23 cellular contexts compared by ENCODE assay signal in the genomic region with DNA sequence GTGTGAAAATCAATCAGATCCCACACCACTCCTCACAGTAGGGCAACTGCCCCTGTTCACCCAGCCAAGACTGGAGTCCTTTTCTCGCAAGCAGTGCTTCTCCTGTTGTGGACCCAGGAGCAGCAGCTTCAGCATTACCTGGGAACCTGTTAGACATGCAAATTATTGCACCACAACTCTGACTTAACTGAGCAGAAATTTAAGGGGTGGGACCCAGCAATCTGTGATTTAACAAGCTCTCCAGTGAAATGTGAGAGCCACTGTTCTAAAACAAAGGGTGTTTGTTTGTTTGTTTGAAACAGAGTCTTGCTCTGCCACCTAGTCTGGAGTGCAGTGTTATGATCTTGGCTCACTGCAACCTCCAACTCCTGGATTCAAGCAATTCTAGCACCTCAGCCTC.
DNase-seq lines count a peak whose midpoint lies in the region; ATAC-seq and TF ChIP-seq lines count a peak whose summit lies in the region.
"Had no signal": no experiment of that assay in that cellular context is flagged by ENCODE, and none has a peak within 500 bp of the region (broad histone marks: within the 10 kb centered on the region; RNA-seq: fewer than 3 reads in every experiment).

No MANE protein-coding gene starts in this region.

- H3K9me3 ChIP-seq in RWPE2 (ENCODE audit: severe bottlenecking) (no peaks in the 10 kb centered on the region), mucosa of descending colon (no peaks in the 10 kb centered on the region)
- H3K9me3 ChIP-seq: esophagus squamous epithelium, neutrophil had no signal

- CTCF ChIA-PET in Calu3 (lab: Charles Lee): interaction anchor here (0.7 to 1.1 kb wide), 2 partner anchors 10 to 29 kb away, joined by 3 read pairs; no protein-coding TSS in a partner anchor

- BruUV-seq in Calu3 (replicated peaks; lab: Mats Ljungman, UMichigan): no TSS peak

- peak overlapping the region; percentile 76 for H3K27ac Mint-ChIP-seq in Calu3 (ENCODE audit: unreplicated experiment)
- H3K27ac Mint-ChIP-seq: activated B cell treated with CpG ODN at 0.5 μM for 24 hours; activated CD4-positive, alpha-beta memory T cell treated with anti-CD3 and anti-CD28 coated beads, Interleukin-2, amount 10 ng/mL, durations not matched to agents 7 days and 5 days had no signal

- no peak overlapping the region for H3K4me3 ChIP-seq in RWPE2 (ENCODE audit: severe bottlenecking)
- H3K4me3 ChIP-seq in epithelial cell of esophagus (ENCODE audit: low read length): no peak overlapping the region
- no peak overlapping the region for H3K4me3 ChIP-seq in mucosa of descending colon
- H3K4me3 ChIP-seq: dorsolateral prefrontal cortex, esophagus squamous epithelium, SJSA1 had no signal

- intact Hi-C loops in Calu3 (cut with micrococcal nuclease; ENCODE audit: unreplicated experiment): loop anchor here (2.0 kb wide), 1 partner anchor 110 kb away; no protein-coding TSS in a partner anchor
- intact Hi-C loops in mucosa of descending colon (cut with DNase I, micrococcal nuclease): loop anchor here in 1 of 2 donors (10.0 kb wide), 1 partner anchor 50 kb away; no protein-coding TSS in a partner anchor
- intact Hi-C loops in Right ventricle myocardium superior (cut with DNase I): no loop called here

- TF ChIP-seq CTCF in Calu3 (IDR thresholded peaks at IDR 0.05; ENCODE audit: unreplicated experiment) (no peak), RWPE2 (IDR thresholded peaks at IDR 0.05; ENCODE audit: poor library complexity, severe bottlenecking) (no peak), epithelial cell of esophagus (IDR thresholded peaks at IDR 0.05; ENCODE audit: insufficient read depth, low read depth, low read length, missing control alignments) (no peak), mucosa of descending colon (IDR thresholded peaks at IDR 0.05) (no peak)

- H3K36me3 Mint-ChIP-seq in Calu3 (ENCODE audit: insufficient read depth, unreplicated experiment): peaks cover 5% of the 10 kb centered on the region
- H3K36me3 Mint-ChIP-seq: IgD-negative memory B cell had no signal

- peak; percentile 45 for ATAC-seq in RWPE2 (ENCODE audit: low read depth)
- ATAC-seq in mucosa of descending colon: peak; percentile 57
- ATAC-seq in Right ventricle myocardium superior (ENCODE audit: poor library complexity): no peak
- no peak for ATAC-seq in GM21423 (IDR thresholded peaks at IDR 0.05; ENCODE audit: unreplicated experiment)
- ATAC-seq: left lobe of liver had no signal

- peaks cover 54% of the 10 kb centered on the region for H3K4me1 Mint-ChIP-seq in Calu3 (ENCODE audit: low read depth, unreplicated experiment)
- H3K4me1 Mint-ChIP-seq: activated B cell treated with CpG ODN at 0.5 μM for 24 hours; activated CD4-positive, alpha-beta memory T cell treated with anti-CD3 and anti-CD28 coated beads, Interleukin-2, amount 10 ng/mL, durations not matched to agents 7 days and 5 days; IgD-negative memory B cell had no signal

- H3K27me3 ChIP-seq in RWPE2 (ENCODE audit: insufficient read depth, poor library complexity, severe bottlenecking): no peaks in the 10 kb centered on the region
- H3K27me3 ChIP-seq: neutrophil, SJSA1 had no signal

- DNase-seq in Calu3 (peak; percentile 47), RWPE2 (ENCODE audit: low spot score) (no peak), epithelial cell of esophagus (ENCODE audit: low read depth) (peak; percentile 90), mucosa of descending colon (peak in 1 of 3 donors; percentile 56), Right ventricle myocardium superior (no peak)
- DNase-seq in stimulated activated CD4-positive, alpha-beta T cell treated with anti-CD3 and anti-CD28 coated beads, Interleukin-12 subunit alpha, Interleukin-12 subunit beta, amount 100 ng/mL, for 4 hours: no peak
- no peak for DNase-seq in activated CD4-positive, alpha-beta T cell treated with anti-CD3 and anti-CD28 coated beads for 4 hours
- DNase-seq: activated B cell treated with CpG ODN at 0.5 μM for 24 hours; activated CD4-positive, alpha-beta memory T cell treated with anti-CD3 and anti-CD28 coated beads, Interleukin-2, amount 10 ng/mL, durations not matched to agents 7 days and 5 days; activated naive CD4-positive, alpha-beta T cell; activated T-cell treated with anti-CD3 and anti-CD28 coated beads, Interleukin-2, amount 50 U/mL, for 1 hour; dorsolateral prefrontal cortex; EL; esophagus squamous epithelium; NCI-H1694 treated with DMSO at 0.1 percent for 48 hours; NCI-H226; T-helper 2 cell had no signal

- no peaks in the 10 kb centered on the region for H3K4me1 ChIP-seq in RWPE2 (ENCODE audit: insufficient read depth, poor library complexity, severe bottlenecking)
- peaks cover 11% of the 10 kb centered on the region for H3K4me1 ChIP-seq in mucosa of descending colon (ENCODE audit: low read depth)
- H3K4me1 ChIP-seq: SJSA1 had no signal

- H3K27ac ChIP-seq in RWPE2 (ENCODE audit: poor library complexity, severe bottlenecking): no peak overlapping the region
- H3K27ac ChIP-seq: dorsolateral prefrontal cortex, esophagus squamous epithelium, HL-60, neutrophil, SJSA1 had no signal

- H3K9me3 Mint-ChIP-seq in Calu3 (ENCODE audit: low read depth, unreplicated experiment): peaks cover 5% of the 10 kb centered on the region
- H3K9me3 Mint-ChIP-seq: activated B cell treated with CpG ODN at 0.5 μM for 24 hours; activated CD4-positive, alpha-beta memory T cell treated with anti-CD3 and anti-CD28 coated beads, Interleukin-2, amount 10 ng/mL, durations not matched to agents 7 days and 5 days had no signal

- H3K36me3 ChIP-seq in RWPE2 (ENCODE audit: low read depth) (no peaks in the 10 kb centered on the region), mucosa of descending colon (ENCODE audit: low read depth) (no peaks in the 10 kb centered on the region)
- H3K36me3 ChIP-seq: esophagus squamous epithelium, neutrophil, SJSA1 had no signal

- no peak overlapping the region for H3K4me3 Mint-ChIP-seq in Calu3 (ENCODE audit: low read depth, unreplicated experiment)
- H3K4me3 Mint-ChIP-seq: activated B cell treated with CpG ODN at 0.5 μM for 24 hours; activated CD4-positive, alpha-beta memory T cell treated with anti-CD3 and anti-CD28 coated beads, Interleukin-2, amount 10 ng/mL, durations not matched to agents 7 days and 5 days; IgD-negative memory B cell had no signal

- H3K27me3 Mint-ChIP-seq in Calu3 (ENCODE audit: unreplicated experiment): no peaks in the 10 kb centered on the region
- H3K27me3 Mint-ChIP-seq: activated B cell treated with CpG ODN at 0.5 μM for 24 hours; activated CD4-positive, alpha-beta memory T cell treated with anti-CD3 and anti-CD28 coated beads, Interleukin-2, amount 10 ng/mL, durations not matched to agents 7 days and 5 days had no signal

Comparison
In these comparisons a context has a peak if more than half of its experiments do, and no peak if none do; other contexts are left out.
1. DNase-seq: peak in Calu3 (single experiment) and epithelial cell of esophagus (single experiment); none in RWPE2 (single experiment), stimulated activated CD4-positive, alpha-beta T cell treated with anti-CD3 and anti-CD28 coated beads, Interleukin-12 subunit alpha, Interleukin-12 subunit beta, amount 100 ng/mL, for 4 hours (single experiment), Right ventricle myocardium superior (single experiment) and activated CD4-positive, alpha-beta T cell treated with anti-CD3 and anti-CD28 coated beads for 4 hours (0 of 2).
2. ATAC-seq: peak in RWPE2 (single experiment) and mucosa of descending colon (single experiment); none in Right ventricle myocardium superior (single experiment) and GM21423 (single experiment).